In the genomic region with DNA sequence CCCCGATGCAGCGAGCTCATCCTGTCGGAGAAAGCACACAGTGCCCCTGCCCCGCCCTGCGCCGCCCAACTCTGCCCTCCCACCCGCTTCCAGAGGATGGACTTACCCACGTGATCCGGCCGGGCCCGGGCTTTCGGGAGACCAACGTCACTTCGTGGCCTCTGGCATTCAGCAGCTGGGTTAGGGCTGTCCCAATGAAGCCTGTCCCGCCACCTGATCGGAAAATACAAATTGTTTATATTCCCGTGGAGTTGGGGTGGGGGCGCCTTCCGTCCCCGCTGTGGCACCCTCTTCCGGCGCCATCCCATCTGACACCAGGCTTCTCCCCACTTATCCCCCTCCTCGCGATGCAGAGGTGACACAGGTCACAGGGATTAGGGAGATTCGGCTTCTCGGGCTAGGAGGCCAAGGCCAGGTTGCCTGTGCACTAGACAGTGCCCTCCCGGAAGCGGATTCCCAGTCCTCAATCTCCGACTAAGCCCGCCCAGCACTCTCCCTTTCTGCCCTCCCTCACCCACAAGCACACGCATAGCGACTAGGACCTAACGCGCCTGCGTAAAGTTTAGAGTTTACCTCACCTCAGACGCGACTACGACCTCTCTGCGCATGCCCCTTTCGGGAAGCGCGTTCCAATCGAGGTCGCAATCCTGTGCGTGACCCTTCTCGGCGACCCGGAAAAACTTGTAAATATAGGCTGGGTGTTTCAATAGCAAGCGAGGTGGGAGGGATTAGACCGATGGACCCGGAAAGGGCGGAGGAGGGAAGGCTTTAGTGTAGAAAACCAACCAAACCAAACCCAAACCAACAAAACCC, we compare ENCODE assay signal across 8 cellular contexts. TPM values are rescaled to one million over a fixed set of nuclear protein-coding genes. Genes with fewer than 3 reads are reported as not detected.
A peak's percentile ranks its signal among the peaks of the same experiment; 100 is the strongest.
DNase-seq lines count a peak whose midpoint lies in the region; ATAC-seq and TF ChIP-seq lines count a peak whose summit lies in the region.

A gene with protein sequence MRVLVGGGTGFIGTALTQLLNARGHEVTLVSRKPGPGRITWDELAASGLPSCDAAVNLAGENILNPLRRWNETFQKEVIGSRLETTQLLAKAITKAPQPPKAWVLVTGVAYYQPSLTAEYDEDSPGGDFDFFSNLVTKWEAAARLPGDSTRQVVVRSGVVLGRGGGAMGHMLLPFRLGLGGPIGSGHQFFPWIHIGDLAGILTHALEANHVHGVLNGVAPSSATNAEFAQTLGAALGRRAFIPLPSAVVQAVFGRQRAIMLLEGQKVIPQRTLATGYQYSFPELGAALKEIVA (minus strand): TSS at position 537 of the 813 bp plus-strand sequence. CDS start 7 bp downstream, at position 530.

- H3K27ac Mint-ChIP-seq in WTC11, result peak within 1 kb of the TSS; percentile 99
- H3K27ac Mint-ChIP-seq in immature natural killer cell, result peak within 1 kb of the TSS; percentile 93 to 99 (median 94)

- H3K27me3 Mint-ChIP-seq in WTC11 (ENCODE audit: low read depth) (no peaks in the 10 kb centered on the region), immature natural killer cell (ENCODE audit: low read depth in 3 of 3) (peaks cover 4 to 14% (median 9%) of the 10 kb centered on the region in 3 donors)

- peak within 1 kb of the TSS; percentile 54 to 71 for H3K4me3 ChIP-seq in cardiac fibroblast (replicated peaks in 1 of 2; ENCODE audit: low read depth in 2 of 2, low read length in 2 of 2)

- TF ChIP-seq CTCF in WTC11 (IDR thresholded peaks at IDR 0.05) (no peak), cardiac fibroblast (IDR thresholded peaks at IDR 0.05; ENCODE audit: low read depth, low read length) (no peak)

- CTCF ChIA-PET in WTC11 (lab: Charles Lee), result interaction anchor here (0.7 to 3.6 kb wide), 14 partner anchors 11 to 227 kb away, joined by 3 to 60 read pairs (median 6); a partner anchor contains a TSS

- ATAC-seq in GM18909 (IDR thresholded peaks at IDR 0.05; ENCODE audit: poor library complexity, unreplicated experiment), result peak; percentile 93
- peak; percentile 93 for ATAC-seq in HG03175 (IDR thresholded peaks at IDR 0.05; ENCODE audit: unreplicated experiment)
- peak; percentile 92 for ATAC-seq in WTC11

- peaks cover 3% of the 10 kb centered on the region; the same call in 1 of the 2 replicates for H3K9me3 Mint-ChIP-seq in WTC11
- H3K9me3 Mint-ChIP-seq in immature natural killer cell, result peaks cover 0 to 2% (median 0%) of the 10 kb centered on the region in 6 donors

- H3K4me1 Mint-ChIP-seq in WTC11 (peaks cover 10% of the 10 kb centered on the region), immature natural killer cell (peaks cover 54 to 55% of the 10 kb centered on the region in 2 donors)

- H3K4me3 Mint-ChIP-seq in WTC11, result peak within 1 kb of the TSS; percentile 88
- peak within 1 kb of the TSS; percentile 90 to 96 (median 95) for H3K4me3 Mint-ChIP-seq in immature natural killer cell

- POLR2A ChIA-PET in WTC11 (lab: Charles Lee), result interaction anchor here (0.6 to 1.6 kb wide), 6 partner anchors 11 to 110 kb away, joined by 3 to 15 read pairs (median 3); a partner anchor contains a TSS

- DNase-seq in AG08395 (ENCODE audit: low spot score) (peak; percentile 99), NCI-H226 (peak; percentile 98), WTC11 (ENCODE audit: low spot score) (peak; percentile 93), cardiac fibroblast (ENCODE audit: low read depth in 2 of 2) (peak; percentile 99 to 100), immature natural killer cell (peak; percentile 96 to 98 (median 98)), smooth muscle cell of the brain vasculature (ENCODE audit: low read depth, low spot score) (peak; percentile 97)

- peaks cover 26% of the 10 kb centered on the region for H3K36me3 Mint-ChIP-seq in WTC11
- H3K36me3 Mint-ChIP-seq in immature natural killer cell, result peaks cover 9 to 23% (median 11%) of the 10 kb centered on the region in 3 donors

TF ChIP-seq in WTC11, 78 proteins besides CTCF, POLR2A, EP300 and RAD21 (continues in another document):
- no peak for TF ChIP-seq TP53 (CRISPR knock-in tag; IDR thresholded peaks at IDR 0.05)
- peak; percentile 43; the same call in 1 of the 2 replicates for TF ChIP-seq NFYB (CRISPR knock-in tag; conservative IDR thresholded peaks at IDR 0.05; ENCODE audit: low read depth)
- TF ChIP-seq, protein P1, sequence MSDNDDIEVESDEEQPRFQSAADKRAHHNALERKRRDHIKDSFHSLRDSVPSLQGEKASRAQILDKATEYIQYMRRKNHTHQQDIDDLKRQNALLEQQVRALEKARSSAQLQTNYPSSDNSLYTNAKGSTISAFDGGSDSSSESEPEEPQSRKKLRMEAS (CRISPR knock-in tag; IDR thresholded peaks at IDR 0.05), result peak; percentile 53; the same call in 1 of the 2 replicates
- TF ChIP-seq PRRX2 (CRISPR knock-in tag; IDR thresholded peaks at IDR 0.05), result no peak; the same call in 1 of the 2 replicates
- TF ChIP-seq, protein P2, sequence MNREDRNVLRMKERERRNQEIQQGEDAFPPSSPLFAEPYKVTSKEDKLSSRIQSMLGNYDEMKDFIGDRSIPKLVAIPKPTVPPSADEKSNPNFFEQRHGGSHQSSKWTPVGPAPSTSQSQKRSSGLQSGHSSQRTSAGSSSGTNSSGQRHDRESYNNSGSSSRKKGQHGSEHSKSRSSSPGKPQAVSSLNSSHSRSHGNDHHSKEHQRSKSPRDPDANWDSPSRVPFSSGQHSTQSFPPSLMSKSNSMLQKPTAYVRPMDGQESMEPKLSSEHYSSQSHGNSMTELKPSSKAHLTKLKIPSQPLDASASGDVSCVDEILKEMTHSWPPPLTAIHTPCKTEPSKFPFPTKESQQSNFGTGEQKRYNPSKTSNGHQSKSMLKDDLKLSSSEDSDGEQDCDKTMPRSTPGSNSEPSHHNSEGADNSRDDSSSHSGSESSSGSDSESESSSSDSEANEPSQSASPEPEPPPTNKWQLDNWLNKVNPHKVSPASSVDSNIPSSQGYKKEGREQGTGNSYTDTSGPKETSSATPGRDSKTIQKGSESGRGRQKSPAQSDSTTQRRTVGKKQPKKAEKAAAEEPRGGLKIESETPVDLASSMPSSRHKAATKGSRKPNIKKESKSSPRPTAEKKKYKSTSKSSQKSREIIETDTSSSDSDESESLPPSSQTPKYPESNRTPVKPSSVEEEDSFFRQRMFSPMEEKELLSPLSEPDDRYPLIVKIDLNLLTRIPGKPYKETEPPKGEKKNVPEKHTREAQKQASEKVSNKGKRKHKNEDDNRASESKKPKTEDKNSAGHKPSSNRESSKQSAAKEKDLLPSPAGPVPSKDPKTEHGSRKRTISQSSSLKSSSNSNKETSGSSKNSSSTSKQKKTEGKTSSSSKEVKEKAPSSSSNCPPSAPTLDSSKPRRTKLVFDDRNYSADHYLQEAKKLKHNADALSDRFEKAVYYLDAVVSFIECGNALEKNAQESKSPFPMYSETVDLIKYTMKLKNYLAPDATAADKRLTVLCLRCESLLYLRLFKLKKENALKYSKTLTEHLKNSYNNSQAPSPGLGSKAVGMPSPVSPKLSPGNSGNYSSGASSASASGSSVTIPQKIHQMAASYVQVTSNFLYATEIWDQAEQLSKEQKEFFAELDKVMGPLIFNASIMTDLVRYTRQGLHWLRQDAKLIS (CRISPR knock-in tag; IDR thresholded peaks at IDR 0.05; ENCODE audit: borderline replicate concordance), result no peak
- TF ChIP-seq FOXP1 (CRISPR knock-in tag; IDR thresholded peaks at IDR 0.05; ENCODE audit: borderline replicate concordance), result 0 out of 2 replicates have a peak, but pooled peaks have one; percentile 26
- TF ChIP-seq GABPB1 (CRISPR knock-in tag; IDR thresholded peaks at IDR 0.05), result peak; percentile 88
- TF ChIP-seq, protein P3, sequence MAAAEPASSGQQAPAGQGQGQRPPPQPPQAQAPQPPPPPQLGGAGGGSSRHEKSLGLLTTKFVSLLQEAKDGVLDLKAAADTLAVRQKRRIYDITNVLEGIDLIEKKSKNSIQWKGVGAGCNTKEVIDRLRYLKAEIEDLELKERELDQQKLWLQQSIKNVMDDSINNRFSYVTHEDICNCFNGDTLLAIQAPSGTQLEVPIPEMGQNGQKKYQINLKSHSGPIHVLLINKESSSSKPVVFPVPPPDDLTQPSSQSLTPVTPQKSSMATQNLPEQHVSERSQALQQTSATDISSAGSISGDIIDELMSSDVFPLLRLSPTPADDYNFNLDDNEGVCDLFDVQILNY (CRISPR knock-in tag; IDR thresholded peaks at IDR 0.05), result no peak
- 0 out of 2 replicates have a peak, but pooled peaks have one; percentile 11 for TF ChIP-seq TEAD1 (CRISPR knock-in tag; IDR thresholded peaks at IDR 0.05)
- TF ChIP-seq, protein P4, sequence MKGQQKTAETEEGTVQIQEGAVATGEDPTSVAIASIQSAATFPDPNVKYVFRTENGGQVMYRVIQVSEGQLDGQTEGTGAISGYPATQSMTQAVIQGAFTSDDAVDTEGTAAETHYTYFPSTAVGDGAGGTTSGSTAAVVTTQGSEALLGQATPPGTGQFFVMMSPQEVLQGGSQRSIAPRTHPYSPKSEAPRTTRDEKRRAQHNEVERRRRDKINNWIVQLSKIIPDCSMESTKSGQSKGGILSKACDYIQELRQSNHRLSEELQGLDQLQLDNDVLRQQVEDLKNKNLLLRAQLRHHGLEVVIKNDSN (CRISPR knock-in tag; IDR thresholded peaks at IDR 0.05), result peak; percentile 91
- TF ChIP-seq, protein P5, sequence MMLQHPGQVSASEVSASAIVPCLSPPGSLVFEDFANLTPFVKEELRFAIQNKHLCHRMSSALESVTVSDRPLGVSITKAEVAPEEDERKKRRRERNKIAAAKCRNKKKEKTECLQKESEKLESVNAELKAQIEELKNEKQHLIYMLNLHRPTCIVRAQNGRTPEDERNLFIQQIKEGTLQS (CRISPR knock-in tag; conservative IDR thresholded peaks at IDR 0.05), result no peak
- no peak for TF ChIP-seq RORB (CRISPR knock-in tag; IDR thresholded peaks at IDR 0.05)
- no peak for TF ChIP-seq ZNF416 (CRISPR knock-in tag; IDR thresholded peaks at IDR 0.05)
- TF ChIP-seq CREM (CRISPR knock-in tag; IDR thresholded peaks at IDR 0.05), result no peak
- peak; percentile 97 for TF ChIP-seq NR2C2 (CRISPR knock-in tag; IDR thresholded peaks at IDR 0.05)
- TF ChIP-seq, protein P6, sequence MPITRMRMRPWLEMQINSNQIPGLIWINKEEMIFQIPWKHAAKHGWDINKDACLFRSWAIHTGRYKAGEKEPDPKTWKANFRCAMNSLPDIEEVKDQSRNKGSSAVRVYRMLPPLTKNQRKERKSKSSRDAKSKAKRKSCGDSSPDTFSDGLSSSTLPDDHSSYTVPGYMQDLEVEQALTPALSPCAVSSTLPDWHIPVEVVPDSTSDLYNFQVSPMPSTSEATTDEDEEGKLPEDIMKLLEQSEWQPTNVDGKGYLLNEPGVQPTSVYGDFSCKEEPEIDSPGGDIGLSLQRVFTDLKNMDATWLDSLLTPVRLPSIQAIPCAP (CRISPR knock-in tag; IDR thresholded peaks at IDR 0.05), result 0 out of 2 replicates have a peak, but pooled peaks have one; percentile 14
- TF ChIP-seq OVOL2 (CRISPR knock-in tag; IDR thresholded peaks at IDR 0.05; ENCODE audit: borderline replicate concordance), result no peak
- TF ChIP-seq HMGA2 (CRISPR knock-in tag; IDR thresholded peaks at IDR 0.05), result 0 out of 2 replicates have a peak, but pooled peaks have one; percentile 4
- TF ChIP-seq ZBTB21 (CRISPR knock-in tag; IDR thresholded peaks at IDR 0.05; ENCODE audit: borderline replicate concordance), result peak; percentile 56; the same call in 1 of the 2 replicates
- TF ChIP-seq KAT7 (CRISPR knock-in tag; IDR thresholded peaks at IDR 0.05; ENCODE audit: borderline replicate concordance), result no peak

RNA-seq across cellular contexts. Expression of the gene that starts here (rescaled TPM):
- 55.0 to 59.2 TPM (median 56.7 TPM) in 3 replicates for total RNA-seq in WTC11 (2021)
- 10 to 100 TPM; 62.2 to 91.2 (median 82.6) TPM for polyA plus RNA-seq in immature natural killer cell

Comparison
In these comparisons a context has a peak if more than half of its experiments do, and no peak if none do; other contexts are left out.
1. Peak in every context shown above with its lines: DNase-seq, ATAC-seq and H3K4me3 ChIP-seq.